Comparison of ENCODE assay signal across 8 cellular contexts in the genomic region with DNA sequence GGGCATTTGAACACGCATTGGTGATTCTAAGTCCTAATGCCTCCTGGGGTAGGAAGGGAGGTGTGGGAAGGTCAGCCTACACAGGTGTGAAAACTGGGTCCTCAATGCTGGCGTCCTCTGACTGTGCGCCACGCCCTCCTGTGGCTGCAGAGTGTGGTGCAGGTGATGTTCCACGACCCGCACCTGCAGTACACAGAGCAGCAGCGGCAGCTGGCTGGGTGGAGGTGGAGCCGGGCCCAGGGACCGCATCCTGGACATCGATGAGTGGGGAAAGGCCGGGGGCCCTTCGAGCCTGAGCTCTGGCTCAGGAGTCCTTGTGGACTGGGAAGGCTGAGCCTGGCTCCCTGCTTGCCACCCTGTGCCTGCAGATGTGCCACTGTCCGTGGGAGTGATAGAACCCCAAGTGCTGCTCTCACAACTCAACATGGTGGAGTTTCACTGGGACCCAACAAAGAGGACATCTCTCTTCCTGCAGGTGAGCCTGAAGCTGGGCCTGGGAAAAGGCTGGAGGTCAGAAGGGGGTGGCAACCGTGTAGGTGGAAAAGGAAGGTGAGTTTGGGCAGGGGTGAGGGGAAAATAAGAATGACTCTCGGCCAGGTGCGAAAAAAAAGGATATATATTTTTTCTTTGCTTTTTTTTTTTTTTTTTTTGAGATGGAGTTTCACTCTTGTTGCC. TPM values are rescaled to one million over a fixed set of nuclear protein-coding genes. Genes with fewer than 3 reads are reported as not detected.
A peak's percentile ranks its signal among the peaks of the same experiment; 100 is the strongest.
DNase-seq lines count a peak whose midpoint lies in the region; ATAC-seq and TF ChIP-seq lines count a peak whose summit lies in the region.

No MANE protein-coding gene starts in this region.

- ATAC-seq in foreskin keratinocyte (peak; percentile 55), sciatic nerve (no peak), GM18873 (IDR thresholded peaks at IDR 0.05; ENCODE audit: low FRiP score, unreplicated experiment) (no peak)

- peaks cover 13% of the 10 kb centered on the region for H3K4me1 Mint-ChIP-seq in activated T-helper 1 cell treated with anti-CD3 and anti-CD28 coated beads, Interleukin-12 subunit alpha, Interleukin-12 subunit beta, Interleukin-2, Interleukin-4 antibody, amounts not matched to agents 30 ng/mL and 10 ng/mL and 1 ng/mL, durations not matched to agents 14 hours and 24 hours and 36 hours (ENCODE audit: low read depth)

- peak; percentile 74 for TF ChIP-seq CTCF in OCI-LY3 (IDR thresholded peaks at IDR 0.05; ENCODE audit: low read depth, low read length)
- TF ChIP-seq CTCF in foreskin keratinocyte (conservative IDR thresholded peaks at IDR 0.05): peak; percentile 70

- H3K36me3 Mint-ChIP-seq in activated T-helper 1 cell treated with anti-CD3 and anti-CD28 coated beads, Interleukin-12 subunit alpha, Interleukin-12 subunit beta, Interleukin-2, Interleukin-4 antibody, amounts not matched to agents 30 ng/mL and 10 ng/mL and 1 ng/mL, durations not matched to agents 14 hours and 24 hours and 36 hours (ENCODE audit: low read depth): no peaks in the 10 kb centered on the region

- no peaks in the 10 kb centered on the region for H3K36me3 ChIP-seq in OCI-LY3 (replicated peaks; ENCODE audit: low read depth, low read length)

- no peaks in the 10 kb centered on the region for H3K9me3 ChIP-seq in OCI-LY3 (ENCODE audit: insufficient read depth, low read length)

- no peaks in the 10 kb centered on the region for H3K9me3 Mint-ChIP-seq in activated T-helper 1 cell treated with anti-CD3 and anti-CD28 coated beads, Interleukin-12 subunit alpha, Interleukin-12 subunit beta, Interleukin-2, Interleukin-4 antibody, amounts not matched to agents 30 ng/mL and 10 ng/mL and 1 ng/mL, durations not matched to agents 14 hours and 24 hours and 36 hours

- intact Hi-C loops in activated T-helper 1 cell treated with anti-CD3 and anti-CD28 coated beads, Interleukin-12 subunit alpha, Interleukin-12 subunit beta, Interleukin-2, Interleukin-4 antibody, amounts not matched to agents 30 ng/mL and 10 ng/mL and 1 ng/mL, durations not matched to agents 14 hours and 24 hours and 36 hours (cut with micrococcal nuclease): loop anchor here (1.0 kb wide), 1 partner anchor 32 kb away; no protein-coding TSS in a partner anchor
- intact Hi-C loops in sciatic nerve (cut with DNase I): no loop called here

- DNase-seq in NCI-H82 (lab: John Stamatoyannopoulos, UW) (peak; percentile 75), NCI-H82 treated with DMSO at 0.1 percent for 48 hours (lab: John Stamatoyannopoulos, UW; ENCODE audit: unreplicated experiment) (no peak), foreskin keratinocyte (no peak), sciatic nerve (ENCODE audit: low spot score) (peak; percentile 37), amniotic stem cell (lab: John Stamatoyannopoulos, UW) (no peak)
- DNase-seq in activated T-helper 1 cell treated with anti-CD3 and anti-CD28 coated beads, Interleukin-12 subunit alpha, Interleukin-12 subunit beta, Interleukin-2, Interleukin-4 antibody, amounts not matched to agents 30 ng/mL and 10 ng/mL and 1 ng/mL, durations not matched to agents 14 hours and 24 hours and 36 hours (ENCODE audit: low spot score): peak; percentile 50

- no peak overlapping the region for H3K27ac Mint-ChIP-seq in activated T-helper 1 cell treated with anti-CD3 and anti-CD28 coated beads, Interleukin-12 subunit alpha, Interleukin-12 subunit beta, Interleukin-2, Interleukin-4 antibody, amounts not matched to agents 30 ng/mL and 10 ng/mL and 1 ng/mL, durations not matched to agents 14 hours and 24 hours and 36 hours

- no peaks in the 10 kb centered on the region for H4K20me1 ChIP-seq in OCI-LY3 (ENCODE audit: insufficient read depth, low read length)

- no peak overlapping the region for H3K9ac ChIP-seq in OCI-LY3 (ENCODE audit: low read length)

- H3K4me1 ChIP-seq in OCI-LY3 (ENCODE audit: low read length): peaks cover 37% of the 10 kb centered on the region
- no peaks in the 10 kb centered on the region for H3K4me1 ChIP-seq in foreskin keratinocyte

- H3K27me3 ChIP-seq in OCI-LY3 (ENCODE audit: low read depth, low read length) (no peaks in the 10 kb centered on the region), foreskin keratinocyte (peaks cover 7% of the 10 kb centered on the region)

- H3K79me2 ChIP-seq in OCI-LY3 (ENCODE audit: low read length): no peaks in the 10 kb centered on the region

- H3K27me3 Mint-ChIP-seq in activated T-helper 1 cell treated with anti-CD3 and anti-CD28 coated beads, Interleukin-12 subunit alpha, Interleukin-12 subunit beta, Interleukin-2, Interleukin-4 antibody, amounts not matched to agents 30 ng/mL and 10 ng/mL and 1 ng/mL, durations not matched to agents 14 hours and 24 hours and 36 hours (ENCODE audit: insufficient read depth): peaks cover 8% of the 10 kb centered on the region

- H3K4me2 ChIP-seq in OCI-LY3 (ENCODE audit: low read length): peak overlapping the region; percentile 65

- peak overlapping the region; percentile 44; the same call in 1 of the 2 replicates for H3K4me3 ChIP-seq in OCI-LY3 (ENCODE audit: low read length)

- H3K4me3 Mint-ChIP-seq in activated T-helper 1 cell treated with anti-CD3 and anti-CD28 coated beads, Interleukin-12 subunit alpha, Interleukin-12 subunit beta, Interleukin-2, Interleukin-4 antibody, amounts not matched to agents 30 ng/mL and 10 ng/mL and 1 ng/mL, durations not matched to agents 14 hours and 24 hours and 36 hours: no peak overlapping the region

- no peak overlapping the region for H3K27ac ChIP-seq in OCI-LY3 (ENCODE audit: low read length)
- H3K27ac ChIP-seq in foreskin keratinocyte: no peak overlapping the region

- 0 out of 2 replicates have a peak overlapping the region, but pooled peaks have one; percentile 52 for H2AFZ ChIP-seq in OCI-LY3 (ENCODE audit: low read depth, low read length)

RNA-seq across cellular contexts. Expression of a gene that starts 14.0 kb away (rescaled TPM):
- 0.08 TPM in 1 of 2 replicates, not detected in the other for total RNA-seq in activated T-helper 1 cell treated with anti-CD3 and anti-CD28 coated beads, Interleukin-12 subunit alpha, Interleukin-12 subunit beta, Interleukin-2, Interleukin-4 antibody, amounts not matched to agents 30 ng/mL and 10 ng/mL and 1 ng/mL, durations not matched to agents 14 hours and 24 hours and 36 hours
- total RNA-seq in foreskin keratinocyte (not detected in 2 replicates), sciatic nerve (0.49 TPM)
- polyA plus RNA-seq in foreskin keratinocyte: not detected in 2 replicates

RNA-seq across cellular contexts. Expression of a gene that starts 39.7 kb away (rescaled TPM):
- total RNA-seq in activated T-helper 1 cell treated with anti-CD3 and anti-CD28 coated beads, Interleukin-12 subunit alpha, Interleukin-12 subunit beta, Interleukin-2, Interleukin-4 antibody, amounts not matched to agents 30 ng/mL and 10 ng/mL and 1 ng/mL, durations not matched to agents 14 hours and 24 hours and 36 hours: 2,114 and 2,133 TPM in 2 replicates
- 2,499 and 2,540 TPM in 2 replicates for total RNA-seq in foreskin keratinocyte
- polyA plus RNA-seq in foreskin keratinocyte: 3,348 and 3,422 TPM in 2 replicates
- total RNA-seq in sciatic nerve: 1,170 TPM

RNA-seq across cellular contexts. Expression of a gene that starts 42.3 kb away (rescaled TPM):
- total RNA-seq in activated T-helper 1 cell treated with anti-CD3 and anti-CD28 coated beads, Interleukin-12 subunit alpha, Interleukin-12 subunit beta, Interleukin-2, Interleukin-4 antibody, amounts not matched to agents 30 ng/mL and 10 ng/mL and 1 ng/mL, durations not matched to agents 14 hours and 24 hours and 36 hours: 21.8 and 22.3 TPM in 2 replicates
- total RNA-seq in foreskin keratinocyte: 6.2 and 7.9 TPM in 2 replicates
- polyA plus RNA-seq in foreskin keratinocyte: 5.2 TPM in 2 replicates
- total RNA-seq in sciatic nerve: 16.9 TPM

Comparison
In these comparisons a context has a peak if more than half of its experiments do, and no peak if none do; other contexts are left out.
1. DNase-seq: peak in NCI-H82 (single experiment), activated T-helper 1 cell treated with anti-CD3 and anti-CD28 coated beads, Interleukin-12 subunit alpha, Interleukin-12 subunit beta, Interleukin-2, Interleukin-4 antibody, amounts not matched to agents 30 ng/mL and 10 ng/mL and 1 ng/mL, durations not matched to agents 14 hours and 24 hours and 36 hours (single experiment) and sciatic nerve (single experiment); none in NCI-H82 treated with DMSO at 0.1 percent for 48 hours (single experiment), foreskin keratinocyte (0 of 2) and amniotic stem cell (single experiment).